In genomic region chr6:31958412-31958740, GRCh38 we compare ENCODE assay signal across 1 cellular context.
TF ChIP-seq lines count a peak whose summit lies in the region.

No MANE protein-coding gene starts in this region.

TF ChIP-seq in H1, 55 proteins besides CTCF, POLR2A, EP300 and RAD21:
- peak; percentile 97 for TF ChIP-seq SAP30 (IDR thresholded peaks at IDR 0.05; ENCODE audit: insufficient read depth, insufficient replicate concordance, low read length)
- TF ChIP-seq SP1 (IDR thresholded peaks at IDR 0.05; ENCODE audit: low read depth, low read length), result no peak
- TF ChIP-seq CREB1 (IDR thresholded peaks at IDR 0.05), result no peak
- TF ChIP-seq MAX (IDR thresholded peaks at IDR 0.05), result no peak
